Comparison of ENCODE assay signal across 11 cellular contexts in the genomic region with DNA sequence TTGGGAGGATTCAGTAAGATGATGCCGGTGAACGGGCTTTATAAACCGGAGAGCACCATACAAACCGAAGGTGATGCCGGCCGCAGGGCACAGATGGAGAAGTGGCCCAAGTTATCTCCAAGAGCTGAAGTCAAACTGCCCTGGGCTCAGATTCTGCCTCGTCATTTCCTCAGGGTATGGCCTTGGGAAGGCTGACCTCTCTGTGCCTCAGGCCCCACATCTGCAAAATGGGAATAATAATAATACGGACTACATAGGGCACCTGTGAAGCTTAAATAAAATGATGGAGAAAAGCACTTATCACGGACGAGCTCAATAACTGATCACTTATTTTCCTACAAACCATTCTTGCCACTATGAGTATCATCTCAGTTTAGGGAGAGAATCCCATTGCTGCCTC. TPM values are rescaled to one million over a fixed set of nuclear protein-coding genes. Genes with fewer than 3 reads are reported as not detected.
"Had no signal": no experiment of that assay in that cellular context is flagged by ENCODE, and none has a peak within 500 bp of the region (broad histone marks: within the 10 kb centered on the region; RNA-seq: fewer than 3 reads in every experiment).

No MANE protein-coding gene starts in this region.

- H3K27ac ChIP-seq: GM23248 had no signal

- FAIRE-seq: HTR-8/SVneo had no signal

- DNase-seq: GM23248, GOT3, H7, HFFc6, KG1 had no signal

- H3K4me1 ChIP-seq: HAP-1 had no signal

- H3K4me3 ChIP-seq: GM23248, HAP-1 had no signal

- H3K9ac ChIP-seq: GM23248 had no signal

- H3K36me3 ChIP-seq: HAP-1 had no signal

- H3K9me3 ChIP-seq: HAP-1 had no signal

- ATAC-seq: HCT116 had no signal

- H2AFZ ChIP-seq: GM23248 had no signal

RNA-seq across cellular contexts. Expression of gene DSCAML1, which starts 29.9 kb away (rescaled TPM):
- total RNA-seq: GM23248, H4, HFFc6, HT-29 had no signal
- polyA plus RNA-seq: GM23248, IgD-negative memory B cell had no signal

RNA-seq across cellular contexts. Expression of gene FXYD2, which starts 57.5 kb away (rescaled TPM):
- total RNA-seq: GM23248, H4 had no signal
- polyA plus RNA-seq: GM23248, IgD-negative memory B cell had no signal
